9 cellular contexts compared by ENCODE assay signal in genomic region chr6:5671604-5672559, GRCh38.
DNase-seq lines count a peak whose midpoint lies in the region; ATAC-seq and TF ChIP-seq lines count a peak whose summit lies in the region.
"Had no signal": no experiment of that assay in that cellular context is flagged by ENCODE, and none has a peak within 500 bp of the region (broad histone marks: within the 10 kb centered on the region; RNA-seq: fewer than 3 reads in every experiment).

No MANE protein-coding gene starts in this region.

- H3K4me1 Mint-ChIP-seq in T-helper 2 cell treated with Interferon-gamma antibody and Interleukin-4, amounts not matched to agents 5 μg/mL and 100 μg/mL, for 36 hours (ENCODE audit: low read depth) = peaks cover 19% of the 10 kb centered on the region

- H3K27me3 ChIP-seq in RWPE2 (ENCODE audit: insufficient read depth, poor library complexity, severe bottlenecking) (no peaks in the 10 kb centered on the region), gastroesophageal sphincter (no peaks in the 10 kb centered on the region)

- peak overlapping the region; percentile 2 for H3K4me3 Mint-ChIP-seq in T-helper 2 cell treated with Interferon-gamma antibody and Interleukin-4, amounts not matched to agents 5 μg/mL and 100 μg/mL, for 36 hours

- peaks cover 2% of the 10 kb centered on the region for H3K36me3 Mint-ChIP-seq in T-helper 2 cell treated with Interferon-gamma antibody and Interleukin-4, amounts not matched to agents 5 μg/mL and 100 μg/mL, for 36 hours (ENCODE audit: low read depth)

- WGBS in gastroesophageal sphincter (ENCODE audit: low coverage in 1 of 2), 2 donors = 63 to 73% methylated on average over 18 to 21 of the region's 22 CpGs

- H3K9me3 Mint-ChIP-seq in T-helper 2 cell treated with Interferon-gamma antibody and Interleukin-4, amounts not matched to agents 5 μg/mL and 100 μg/mL, for 36 hours = no peaks in the 10 kb centered on the region

- H3K4me1 ChIP-seq in RWPE2 (ENCODE audit: insufficient read depth, poor library complexity, severe bottlenecking) (peaks cover 38% of the 10 kb centered on the region), gastroesophageal sphincter (peaks cover 11 to 44% (median 21%) of the 10 kb centered on the region in 3 donors)

- DNase-seq in T-helper 2 cell treated with Interferon-gamma antibody and Interleukin-4, amounts not matched to agents 5 μg/mL and 100 μg/mL, for 36 hours (ENCODE audit: low spot score) = no peak
- DNase-seq in T-helper 2 cell = no peak
- no peak for DNase-seq in RWPE2 (ENCODE audit: low spot score)
- peak; percentile 49 for DNase-seq in stromal cell of bone marrow (ENCODE audit: low read depth)
- no peak for DNase-seq in GF-D8 (lab: John Stamatoyannopoulos, UW)
- DNase-seq in NCI-H1694 (lab: John Stamatoyannopoulos, UW) = no peak
- DNase-seq: kidney had no signal

- ATAC-seq in RWPE2 (ENCODE audit: low read depth) (no peak), gastroesophageal sphincter (peak; percentile 53), HG02970 (IDR thresholded peaks at IDR 0.05; ENCODE audit: low FRiP score, unreplicated experiment) (no peak)

- H3K36me3 ChIP-seq in RWPE2 (ENCODE audit: low read depth) (no peaks in the 10 kb centered on the region), gastroesophageal sphincter (no peaks in the 10 kb centered on the region)

- H3K4me3 ChIP-seq in RWPE2 (ENCODE audit: severe bottlenecking) = no peak overlapping the region
- no peak overlapping the region for H3K4me3 ChIP-seq in gastroesophageal sphincter

- TF ChIP-seq CTCF in RWPE2 (IDR thresholded peaks at IDR 0.05; ENCODE audit: poor library complexity, severe bottlenecking) (no peak), gastroesophageal sphincter (IDR thresholded peaks at IDR 0.05) (no peak)

- no peak for TF ChIP-seq POLR2A in gastroesophageal sphincter (IDR thresholded peaks at IDR 0.05)

- H3K27ac Mint-ChIP-seq in T-helper 2 cell treated with Interferon-gamma antibody and Interleukin-4, amounts not matched to agents 5 μg/mL and 100 μg/mL, for 36 hours = peak overlapping the region; percentile 49

- no peaks in the 10 kb centered on the region for H3K27me3 Mint-ChIP-seq in T-helper 2 cell treated with Interferon-gamma antibody and Interleukin-4, amounts not matched to agents 5 μg/mL and 100 μg/mL, for 36 hours (ENCODE audit: low read depth)

- H3K27ac ChIP-seq in RWPE2 (ENCODE audit: poor library complexity, severe bottlenecking) (peak overlapping the region; percentile 96), gastroesophageal sphincter (peak overlapping the region; percentile 8 to 83 (median 73))

- no peak for TF ChIP-seq EP300 in gastroesophageal sphincter (IDR thresholded peaks at IDR 0.05)

- no peaks in the 10 kb centered on the region for H3K9me3 ChIP-seq in RWPE2 (ENCODE audit: severe bottlenecking)
- H3K9me3 ChIP-seq in gastroesophageal sphincter = no peaks in the 10 kb centered on the region
